Comparison of ENCODE assay signal across 10 cellular contexts in genomic region chr5:37721447-37721871, GRCh38.
DNase-seq lines count a peak whose midpoint lies in the region; ATAC-seq and TF ChIP-seq lines count a peak whose summit lies in the region.
"Had no signal": no experiment of that assay in that cellular context is flagged by ENCODE, and none has a peak within 500 bp of the region (broad histone marks: within the 10 kb centered on the region; RNA-seq: fewer than 3 reads in every experiment).

No MANE protein-coding gene starts in this region.

- H3K4me3 ChIP-seq in Peyer's patch (no peak overlapping the region), esophagus muscularis mucosa (no peak overlapping the region)
- H3K4me3 ChIP-seq: upper lobe of left lung had no signal

- TF ChIP-seq POLR2A in Peyer's patch (IDR thresholded peaks at IDR 0.05) (no peak), esophagus muscularis mucosa (IDR thresholded peaks at IDR 0.05; ENCODE audit: low read depth) (no peak)

- 76% methylated on average over 5 of the region's 5 CpGs for WGBS in esophagus muscularis mucosa

- no peaks in the 10 kb centered on the region for H3K27me3 ChIP-seq in Peyer's patch
- no peaks in the 10 kb centered on the region for H3K27me3 ChIP-seq in esophagus muscularis mucosa
- H3K27me3 ChIP-seq: upper lobe of left lung had no signal

- peak; percentile 84 for ATAC-seq in GM18502 (IDR thresholded peaks at IDR 0.05; ENCODE audit: poor library complexity, unreplicated experiment)
- peak; percentile 77 for ATAC-seq in GM21528 (IDR thresholded peaks at IDR 0.05; ENCODE audit: low FRiP score, unreplicated experiment)
- peak; percentile 73 for ATAC-seq in HG03571 (IDR thresholded peaks at IDR 0.05; ENCODE audit: unreplicated experiment)
- ATAC-seq in left lobe of liver = no peak

- DNase-seq in dermis microvascular lymphatic vessel endothelial cell (ENCODE audit: low read depth in 2 of 2) (peak; percentile 31 to 79), Peyer's patch (no peak), left lobe of liver (ENCODE audit: low spot score) (no peak), esophagus muscularis mucosa (ENCODE audit: extremely low spot score) (no peak)
- DNase-seq in activated CD8-positive, alpha-beta memory T cell treated with anti-CD3 and anti-CD28 coated beads for 24 hours = no peak
- DNase-seq: amygdala, upper lobe of left lung had no signal

- H3K36me3 ChIP-seq in Peyer's patch (no peaks in the 10 kb centered on the region), esophagus muscularis mucosa (peaks cover 0 to 23% (median 11%) of the 10 kb centered on the region in 4 donors)

- TF ChIP-seq CTCF in Peyer's patch (IDR thresholded peaks at IDR 0.05) (no peak), esophagus muscularis mucosa (IDR thresholded peaks at IDR 0.05) (no peak)

- intact Hi-C loops in esophagus muscularis mucosa (cut with DNase I) = no loop called here

- H3K9me3 ChIP-seq in Peyer's patch = no peaks in the 10 kb centered on the region
- no peaks in the 10 kb centered on the region for H3K9me3 ChIP-seq in esophagus muscularis mucosa
- H3K9me3 ChIP-seq: upper lobe of left lung had no signal

- H3K27ac ChIP-seq in Peyer's patch (no peak overlapping the region), esophagus muscularis mucosa (replicated peaks in 1 of 4) (no peak overlapping the region)
- H3K27ac ChIP-seq: upper lobe of left lung had no signal

- TF ChIP-seq EP300 in esophagus muscularis mucosa (IDR thresholded peaks at IDR 0.05) = no peak

- H3K4me1 ChIP-seq in Peyer's patch = peaks cover 0 to 22% (median 0%) of the 10 kb centered on the region in 4 donors
- H3K4me1 ChIP-seq in esophagus muscularis mucosa = peaks cover 9 to 22% (median 20%) of the 10 kb centered on the region in 4 donors

Comparison
In these comparisons a context has a peak if more than half of its experiments do, and no peak if none do; other contexts are left out.
1. DNase-seq: peak in dermis microvascular lymphatic vessel endothelial cell (2 of 2); none in Peyer's patch (0 of 3), left lobe of liver (single experiment), activated CD8-positive, alpha-beta memory T cell treated with anti-CD3 and anti-CD28 coated beads for 24 hours (single experiment) and esophagus muscularis mucosa (single experiment).